ENCODE assay signal across 8 cellular contexts in the genomic region with DNA sequence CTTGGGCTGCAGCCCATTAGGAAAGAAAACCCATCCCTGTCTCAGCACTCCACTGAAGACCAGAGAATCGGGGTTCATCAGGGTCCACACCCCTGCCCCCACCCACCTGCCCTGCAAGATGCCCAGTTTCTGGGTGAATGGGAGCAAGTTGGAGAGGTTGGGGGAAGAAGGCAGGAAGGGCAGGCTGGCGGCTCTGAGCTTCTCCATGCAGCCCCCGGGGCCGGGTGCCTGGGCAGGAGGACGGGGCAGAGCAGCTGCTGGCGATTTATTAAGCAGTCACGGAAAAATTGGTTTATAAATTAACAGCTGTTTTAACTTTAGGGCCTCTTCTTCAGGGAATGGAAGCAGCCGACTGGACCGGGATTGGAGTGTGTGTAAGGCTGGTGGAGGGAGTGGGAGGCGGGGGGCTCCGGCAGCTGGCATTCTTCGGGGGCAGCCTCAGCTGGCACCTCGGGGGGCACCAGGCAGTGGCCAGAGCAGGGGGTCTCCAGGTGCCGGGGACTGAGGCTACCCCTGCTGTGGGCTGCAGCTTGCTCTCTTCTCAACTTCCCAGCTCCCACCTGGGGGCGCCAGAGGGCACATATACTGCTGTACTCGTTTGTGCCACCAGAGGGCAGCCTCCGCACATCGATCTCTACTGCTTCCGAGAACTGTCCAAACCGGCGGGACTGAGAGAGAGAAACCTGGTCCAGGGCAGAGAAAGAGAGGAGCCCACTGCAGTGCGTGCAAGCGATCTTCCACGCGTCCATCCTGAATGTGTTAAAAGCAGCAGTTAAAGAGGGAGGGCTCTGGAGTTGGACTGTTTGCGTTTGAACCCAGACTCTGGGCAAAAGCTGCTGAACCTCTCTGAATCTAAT.
DNase-seq lines count a peak whose midpoint lies in the region; ATAC-seq and TF ChIP-seq lines count a peak whose summit lies in the region.

No MANE protein-coding gene starts in this region.

- ATAC-seq in HG03045 (IDR thresholded peaks at IDR 0.05; ENCODE audit: unreplicated experiment) (peak; percentile 59), HG02623 (IDR thresholded peaks at IDR 0.05; ENCODE audit: unreplicated experiment) (no peak)

- peak; percentile 90 for DNase-seq in GM10248 (ENCODE audit: extremely low spot score)
- peak; percentile 49 to 87 for DNase-seq in NCI-H446 (lab: John Stamatoyannopoulos, UW)
- DNase-seq in activated CD4-positive, alpha-beta T cell treated with anti-CD3 and anti-CD28 coated beads for 1 hour, result peak; percentile 85
- DNase-seq in central memory CD4-positive, alpha-beta T cell, result peak; percentile 81
- DNase-seq in left kidney (ENCODE audit: low read depth, low spot score), result peak; percentile 92
- DNase-seq in stimulated activated CD4-positive, alpha-beta T cell treated with anti-CD3 and anti-CD28 coated beads, Interleukin-2, amount 100 ng/mL, for 48 hours, result peak; percentile 92 to 93

- POLR2A ChIA-PET in GM10248 (lab: Yijun Ruan, JAX), result interaction anchor here (0.8 kb wide), 1 partner anchor 359 kb away, joined by 3 read pairs; the partner anchor contains the start of gene PSMD3

- TF ChIP-seq CTCF in GM10248 (IDR thresholded peaks at IDR 0.05; ENCODE audit: control extremely low read depth, extremely low read depth, low read depth, missing control alignments), result peak; percentile 100

- CTCF ChIA-PET in GM10248 (lab: Yijun Ruan, JAX), result interaction anchor here (0.5 to 9.5 kb wide), 99 partner anchors 9 to 546 kb away, joined by 3 to 166 read pairs (median 4); partner anchors contain the start of genes ARL5C, CSF3, GRB7 and MIEN1
